In genomic region chr6:118860363-118860762, GRCh38 we compare ENCODE assay signal across 23 cellular contexts. TPM values are rescaled to one million over a fixed set of nuclear protein-coding genes. Genes with fewer than 3 reads are reported as not detected.
DNase-seq lines count a peak whose midpoint lies in the region; ATAC-seq, FAIRE-seq and TF ChIP-seq lines count a peak whose summit lies in the region.
"Had no signal": no experiment of that assay in that cellular context is flagged by ENCODE, and none has a peak within 500 bp of the region (broad histone marks: within the 10 kb centered on the region; RNA-seq: fewer than 3 reads in every experiment).

No MANE protein-coding gene starts in this region.

- no peak overlapping the region for H3K4me3 ChIP-seq in K562
- H3K4me3 ChIP-seq: A549; BLaER1 treated with 17β-estradiol and CSF1 and Interleukin-3, amounts not matched to agents 10 nM and 100 nM; GM12878; GM23338 had no signal

- POLR2A ChIA-PET in K562 (lab: Yijun Ruan, JAX): interaction anchor here (0.7 to 2.4 kb wide), 4 partner anchors 10 to 102 kb away, joined by 3 to 9 read pairs (median 3); partner anchors contain the start of gene ASF1A

- no peak for ATAC-seq in activated T-cell treated with anti-CD3 and anti-CD28 coated beads, Interleukin-2, amount 50 U/mL, for 72 hours (replicated peaks in 1 of 2)
- ATAC-seq in natural killer cell: no peak
- no peak for ATAC-seq in natural killer cell treated with Interleukin-12 subunit alpha and Interleukin-12 subunit beta and Interleukin-15 and Interleukin-18, amount 100 ng/mL, for 72 hours
- no peak for ATAC-seq in K562
- no peak for ATAC-seq in HG02763 (IDR thresholded peaks at IDR 0.05; ENCODE audit: unreplicated experiment)
- ATAC-seq: A549, GM12878 had no signal

- no TSS peak for BruUV-seq in K562 (replicated peaks; lab: Mats Ljungman, UMichigan)

- H3K36me3 Mint-ChIP-seq in activated T-cell treated with anti-CD3 and anti-CD28 coated beads, Interleukin-2, amount 50 U/mL, for 72 hours (ENCODE audit: insufficient read depth in 2 of 2): peaks cover 5% of the 10 kb centered on the region in 2 donors
- H3K36me3 Mint-ChIP-seq in natural killer cell (no peaks in the 10 kb centered on the region), progenitor cell of endocrine pancreas (ENCODE audit: insufficient read depth) (peaks cover 8% of the 10 kb centered on the region)
- peaks cover 6% of the 10 kb centered on the region for H3K36me3 Mint-ChIP-seq in natural killer cell treated with Interleukin-12 subunit alpha and Interleukin-12 subunit beta and Interleukin-15 and Interleukin-18, amount 100 ng/mL, for 72 hours

- no peak overlapping the region for H3K9ac ChIP-seq in K562 (ENCODE audit: insufficient read depth in 1 of 2, low read depth in 2 of 2, low read length in 2 of 2)
- H3K9ac ChIP-seq: BLaER1 treated with 17β-estradiol and CSF1 and Interleukin-3, amounts not matched to agents 10 nM and 100 nM had no signal

- no peak overlapping the region for H3K27ac ChIP-seq in K562 (ENCODE audit: extremely low read depth, low read depth, low read length)
- H3K27ac ChIP-seq: A549; BLaER1 treated with 17β-estradiol and CSF1 and Interleukin-3, amounts not matched to agents 10 nM and 100 nM had no signal

- TF ChIP-seq EP300 in K562 (IDR thresholded peaks at IDR 0.05; ENCODE audit: low read length): no peak

- H3K9me3 ChIP-seq in K562 (replicated peaks; ENCODE audit: control insufficient read depth, insufficient read depth, low read depth, low read length): no peaks in the 10 kb centered on the region
- H3K9me3 ChIP-seq: A549, BE2C had no signal

- no peak overlapping the region for H2AFZ ChIP-seq in K562 (ENCODE audit: low read depth, low read length)
- H2AFZ ChIP-seq: GM23338 had no signal

- no peaks in the 10 kb centered on the region for H3K27me3 Mint-ChIP-seq in activated T-cell treated with anti-CD3 and anti-CD28 coated beads, Interleukin-2, amount 50 U/mL, for 72 hours (ENCODE audit: low read depth)
- no peaks in the 10 kb centered on the region for H3K27me3 Mint-ChIP-seq in natural killer cell (ENCODE audit: low read depth in 2 of 2)
- no peaks in the 10 kb centered on the region for H3K27me3 Mint-ChIP-seq in natural killer cell treated with Interleukin-12 subunit alpha and Interleukin-12 subunit beta and Interleukin-15 and Interleukin-18, amount 100 ng/mL, for 72 hours
- H3K27me3 Mint-ChIP-seq in progenitor cell of endocrine pancreas: no peaks in the 10 kb centered on the region
- H3K27me3 Mint-ChIP-seq: CD4-positive, alpha-beta T cell; CD8-positive, alpha-beta memory T cell had no signal

- 0 out of 3 replicates have a peak, but pooled peaks cover 4% of the 10 kb centered on the region for H3K79me2 ChIP-seq in K562 (ENCODE audit: control insufficient read depth, insufficient read depth, low read length)

- peaks cover 44% of the 10 kb centered on the region for H3K4me1 Mint-ChIP-seq in activated T-cell treated with anti-CD3 and anti-CD28 coated beads, Interleukin-2, amount 50 U/mL, for 72 hours (ENCODE audit: low read depth)
- H3K4me1 Mint-ChIP-seq in natural killer cell (peaks cover 80 to 91% of the 10 kb centered on the region in 2 donors), progenitor cell of endocrine pancreas (ENCODE audit: low read depth) (no peaks in the 10 kb centered on the region)
- peaks cover 49 to 50% of the 10 kb centered on the region in 2 donors for H3K4me1 Mint-ChIP-seq in natural killer cell treated with Interleukin-12 subunit alpha and Interleukin-12 subunit beta and Interleukin-15 and Interleukin-18, amount 100 ng/mL, for 72 hours (ENCODE audit: low read depth in 2 of 2)

- H3K4me3 Mint-ChIP-seq in activated T-cell treated with anti-CD3 and anti-CD28 coated beads, Interleukin-2, amount 50 U/mL, for 72 hours: no peak overlapping the region
- H3K4me3 Mint-ChIP-seq in natural killer cell: no peak overlapping the region
- H3K4me3 Mint-ChIP-seq in natural killer cell treated with Interleukin-12 subunit alpha and Interleukin-12 subunit beta and Interleukin-15 and Interleukin-18, amount 100 ng/mL, for 72 hours: no peak overlapping the region
- no peak overlapping the region for H3K4me3 Mint-ChIP-seq in progenitor cell of endocrine pancreas (ENCODE audit: low read depth)
- H3K4me3 Mint-ChIP-seq: CD14-positive monocyte; CD4-positive, alpha-beta T cell; GM23338; H9 had no signal

- peaks cover 0 to 4% of the 10 kb centered on the region in 2 experiments; a peak in 2 of 5 replicates for H3K4me1 ChIP-seq in K562 (replicated peaks in 1 of 2; ENCODE audit: control insufficient read depth in 2 of 2, insufficient read depth in 2 of 2, low read length in 2 of 2)
- H3K4me1 ChIP-seq: A549, BE2C had no signal

- H3K4me2 ChIP-seq in K562 (ENCODE audit: insufficient read depth, low read length): no peak overlapping the region
- H3K4me2 ChIP-seq: A549, GM23338 had no signal

- TF ChIP-seq RAD21 in K562 (CRISPR knock-in tag; conservative IDR thresholded peaks at IDR 0.05 in 1 of 2, IDR thresholded peaks at IDR 0.05 in 1 of 2): no peak

- CTCF ChIA-PET in K562 (lab: Yijun Ruan, JAX; ENCODE audit: low intra/inter-chr PET ratio): interaction anchor here (0.6 kb wide), 1 partner anchor 771 kb away, joined by 5 read pairs; no protein-coding TSS in a partner anchor

- no peaks in the 10 kb centered on the region for H4K20me1 ChIP-seq in K562 (replicated peaks; ENCODE audit: control insufficient read depth, insufficient read depth, low read length)

- DNase-seq in activated T-cell treated with anti-CD3 and anti-CD28 coated beads, Interleukin-2, amount 50 U/mL, for 72 hours: no peak
- DNase-seq in activated T-cell treated with anti-CD3 and anti-CD28 coated beads, Interleukin-2, amount 50 U/mL, for 48 hours: no peak
- DNase-seq in natural killer cell: no peak
- no peak for DNase-seq in natural killer cell treated with Interleukin-12 subunit alpha and Interleukin-12 subunit beta and Interleukin-15 and Interleukin-18, amount 100 ng/mL, for 72 hours (ENCODE audit: low spot score)
- no peak for DNase-seq in K562 (ENCODE audit: extremely low read depth in 1 of 4, low spot score in 3 of 4)
- no peak for DNase-seq in progenitor cell of endocrine pancreas (ENCODE audit: low spot score, unreplicated experiment)
- DNase-seq: 8988T; ACHN; CD4-positive, alpha-beta T cell; CD8-positive, alpha-beta memory T cell; DMS 273 treated with DMSO at 0.1 percent for 48 hours; DMS79; EL; GDM1 had no signal

- no peaks in the 10 kb centered on the region for H3K9me3 Mint-ChIP-seq in activated T-cell treated with anti-CD3 and anti-CD28 coated beads, Interleukin-2, amount 50 U/mL, for 72 hours
- H3K9me3 Mint-ChIP-seq in natural killer cell (no peaks in the 10 kb centered on the region), progenitor cell of endocrine pancreas (ENCODE audit: low read depth) (peaks cover 6% of the 10 kb centered on the region)
- H3K9me3 Mint-ChIP-seq in natural killer cell treated with Interleukin-12 subunit alpha and Interleukin-12 subunit beta and Interleukin-15 and Interleukin-18, amount 100 ng/mL, for 72 hours: no peaks in the 10 kb centered on the region
- H3K9me3 Mint-ChIP-seq: CD4-positive, alpha-beta T cell had no signal

- no peak for TF ChIP-seq POLR2A in K562 (conservative IDR thresholded peaks at IDR 0.05)

- intact Hi-C loops in natural killer cell (cut with micrococcal nuclease) (no loop called here), K562 (cut with micrococcal nuclease) (no loop called here)

- no peak for FAIRE-seq in K562 (lab: Jason Lieb, UNC)
- FAIRE-seq: A549, D721Med, GM12878 had no signal

- no peaks in the 10 kb centered on the region for H3K9me1 ChIP-seq in K562 (ENCODE audit: control insufficient read depth, insufficient read depth, low read length)

- 75% methylated on average over 1 of the region's 1 CpG for WGBS in K562 (ENCODE audit: insufficient coverage, low coverage, missing lambda C conversion rate)

- no peak for TF ChIP-seq CTCF in natural killer cell (IDR thresholded peaks at IDR 0.05)
- TF ChIP-seq CTCF in K562 (IDR thresholded peaks at IDR 0.05 in 2 of 3, conservative IDR thresholded peaks at IDR 0.05 in 1 of 3; ENCODE audit: insufficient read depth in 2 of 3, low read depth in 1 of 3, low read length in 3 of 3): no peak
- TF ChIP-seq CTCF in progenitor cell of endocrine pancreas (IDR thresholded peaks at IDR 0.05; ENCODE audit: unreplicated experiment): no peak

- H3K36me3 ChIP-seq in K562 (ENCODE audit: control insufficient read depth, insufficient read depth, low read length): no peaks in the 10 kb centered on the region
- H3K36me3 ChIP-seq: BE2C had no signal

- in situ Hi-C loops in K562 (cut with MboI): no loop called here

- H3K27ac Mint-ChIP-seq in activated T-cell treated with anti-CD3 and anti-CD28 coated beads, Interleukin-2, amount 50 U/mL, for 72 hours: peak overlapping the region; percentile 52
- peak overlapping the region; percentile 23 to 35 for H3K27ac Mint-ChIP-seq in natural killer cell
- no peak overlapping the region for H3K27ac Mint-ChIP-seq in natural killer cell treated with Interleukin-12 subunit alpha and Interleukin-12 subunit beta and Interleukin-15 and Interleukin-18, amount 100 ng/mL, for 72 hours
- no peak overlapping the region for H3K27ac Mint-ChIP-seq in progenitor cell of endocrine pancreas
- H3K27ac Mint-ChIP-seq: CD4-positive, alpha-beta T cell; GM23338; H9 had no signal

- no peaks in the 10 kb centered on the region for H3K27me3 ChIP-seq in K562 (ENCODE audit: control insufficient read depth in 2 of 2, insufficient read depth in 2 of 2, low read length in 2 of 2)
- H3K27me3 ChIP-seq: BE2C; BLaER1 treated with 17β-estradiol and CSF1 and Interleukin-3, amounts not matched to agents 10 nM and 100 nM had no signal

RNA-seq across cellular contexts. Expression of gene ASF1A, which starts 33.6 kb away (rescaled TPM):
- total RNA-seq in activated T-cell treated with anti-CD3 and anti-CD28 coated beads, Interleukin-2, amount 50 U/mL, for 72 hours: 10 to 100 TPM; 45.6 to 58.4 TPM
- total RNA-seq in natural killer cell: 10 to 100 TPM in 2 of 3 donors, 1 to 10 TPM in 1; 9.2 to 14.5 (median 10.8) TPM
- 10 to 100 TPM; 15.9 to 36.4 TPM for total RNA-seq in natural killer cell treated with Interleukin-12 subunit alpha and Interleukin-12 subunit beta and Interleukin-15 and Interleukin-18, amount 100 ng/mL, for 72 hours
- total RNA-seq in K562 (2011; cell fraction: chromatin; rRNA removed; ENCODE audit: low replicate concordance): 12.1 and 19.2 TPM in 2 replicates
- 6.8 and 7.5 TPM in 2 replicates for total RNA-seq in K562 (2011; cell fraction: nucleolus; rRNA removed)
- 8.8 and 12.4 TPM in 2 replicates for total RNA-seq in K562 (2011; cell fraction: nucleoplasm; rRNA removed)
- 31.8 and 34.6 TPM in 2 replicates for total RNA-seq in K562 (2014; rRNA removed)
- total RNA-seq in K562 (2014; rRNA removed; fragmentation: Illumina TruSeq; extraction: Trizol): 45.3 and 49.5 TPM in 2 replicates
- 28.8 and 31.5 TPM in 2 replicates for total RNA-seq in K562 (2015; rRNA removed; fragmentation: Illumina TruSeq; extraction: Trizol)
- total RNA-seq in K562 (2021): 42.4 and 49.4 TPM in 2 replicates
- polyA plus RNA-seq in K562 (2011; rRNA removed): 26.8 and 37.0 TPM in 2 replicates
- 9.0 and 9.9 TPM in 2 replicates for polyA plus RNA-seq in K562 (2011; cell fraction: cytosol; rRNA removed)
- 7.4 and 10.5 TPM in 2 replicates for polyA plus RNA-seq in K562 (2011; cell fraction: nucleus; rRNA removed)
- 24.5 and 25.5 TPM in 2 replicates for polyA plus RNA-seq in K562 (2012)
- 35.0 and 36.2 TPM in 2 replicates for polyA plus RNA-seq in K562 (2014; fragmentation: Illumina TruSeq; extraction: Trizol)
- 10 to 100 TPM; 32.1 to 34.8 TPM for polyA plus RNA-seq in K562 (2014; fragmentation: Nextera tagmentation; extraction: Ambion mirVana)
- polyA plus RNA-seq in K562 (2014; rRNA removed): 33.2 and 34.5 TPM in 2 replicates
- 23.1 and 25.9 TPM in 2 replicates for polyA minus RNA-seq in K562 (2011; rRNA and poly(A)+ RNA removed)
- polyA minus RNA-seq in K562 (2011; cell fraction: cytosol; rRNA and poly(A)+ RNA removed): 7.7 and 13.6 TPM in 2 replicates
- polyA minus RNA-seq in K562 (2011; cell fraction: nucleus; rRNA and poly(A)+ RNA removed): 13.7 and 21.2 TPM in 2 replicates
- total RNA-seq in progenitor cell of endocrine pancreas: 29.5 and 30.5 TPM in 2 replicates

Comparison
In these comparisons a context has a peak if more than half of its experiments do, and no peak if none do; other contexts are left out.
1. H3K27ac Mint-ChIP-seq: peak in activated T-cell treated with anti-CD3 and anti-CD28 coated beads, Interleukin-2, amount 50 U/mL, for 72 hours (single experiment) and natural killer cell (2 of 2); none in natural killer cell treated with Interleukin-12 subunit alpha and Interleukin-12 subunit beta and Interleukin-15 and Interleukin-18, amount 100 ng/mL, for 72 hours (0 of 2) and progenitor cell of endocrine pancreas (single experiment).